Comparison of ENCODE assay signal across 8 cellular contexts in genomic region chr6:26285143-26286134, GRCh38.
DNase-seq lines count a peak whose midpoint lies in the region; ATAC-seq and TF ChIP-seq lines count a peak whose summit lies in the region.

No MANE protein-coding gene starts in this region.

- H3K4me3 Mint-ChIP-seq in activated T-cell treated with anti-CD3 and anti-CD28 coated beads, Interleukin-2, amount 50 U/mL, for 24 hours = peak overlapping the region; percentile 84

- H3K9ac ChIP-seq in PC-3 (ENCODE audit: low read length) (peak overlapping the region; percentile 96), mucosa of rectum (ENCODE audit: low read depth in 1 of 2, low read length in 2 of 2) (peak overlapping the region; percentile 93 to 96)

- H3K27ac ChIP-seq in PC-3 (ENCODE audit: low read length) = peak overlapping the region; percentile 94
- peak overlapping the region; percentile 96 to 99 for H3K27ac ChIP-seq in mucosa of rectum (ENCODE audit: low read depth in 2 of 2, low read length in 2 of 2)

- TF ChIP-seq POLR2A in erythroblast (IDR thresholded peaks at IDR 0.05; ENCODE audit: low read length) = peak; percentile 100

- peak; percentile 89 for TF ChIP-seq EP300 in Ishikawa (IDR thresholded peaks at IDR 0.05; ENCODE audit: borderline replicate concordance)

- DNase-seq in DMS153 (lab: John Stamatoyannopoulos, UW) = peak; percentile 95
- DNase-seq in PC-3 = peak; percentile 100
- DNase-seq in activated T-cell treated with anti-CD3 and anti-CD28 coated beads, Interleukin-2, amount 50 U/mL, for 24 hours = peak; percentile 93
- peak; percentile 100 for DNase-seq in erythroblast (lab: John Stamatoyannopoulos, UW)
- peak; percentile 90 to 91 for DNase-seq in stimulated activated CD8-positive, alpha-beta memory T cell treated with anti-CD3 and anti-CD28 coated beads, Interleukin-4, amount 100 ng/mL, for 4 hours (ENCODE audit: low read depth in 2 of 2, low spot score in 1 of 2)

- H3K36me3 Mint-ChIP-seq in activated T-cell treated with anti-CD3 and anti-CD28 coated beads, Interleukin-2, amount 50 U/mL, for 24 hours (ENCODE audit: low read depth) = peaks cover 23% of the 10 kb centered on the region

- TSS peak; percentile 96 for BruUV-seq in PC-3 (replicated peaks; lab: Mats Ljungman, UMichigan)

- peaks cover 34% of the 10 kb centered on the region for H3K79me2 ChIP-seq in PC-3 (ENCODE audit: low read length)

- peaks cover 4% of the 10 kb centered on the region for H3F3A ChIP-seq in PC-3 (ENCODE audit: low read length, unreplicated experiment)

- peaks cover 3% of the 10 kb centered on the region for H3K27me3 Mint-ChIP-seq in activated T-cell treated with anti-CD3 and anti-CD28 coated beads, Interleukin-2, amount 50 U/mL, for 24 hours

- H3K4me3 ChIP-seq in PC-3 (ENCODE audit: low read length) (peak overlapping the region; percentile 92), mucosa of rectum (ENCODE audit: low read length in 2 of 2) (peak overlapping the region; percentile 90 to 94)

- H3K36me3 ChIP-seq in PC-3 (ENCODE audit: low read depth, low read length) = 0 out of 2 replicates have a peak, but pooled peaks cover 5% of the 10 kb centered on the region
- peaks cover 0 to 2% of the 10 kb centered on the region in 2 donors for H3K36me3 ChIP-seq in mucosa of rectum (ENCODE audit: control insufficient read depth in 2 of 2, insufficient read depth in 2 of 2, low read length in 2 of 2)

- intact Hi-C loops in PC-3 (cut with micrococcal nuclease) = loop anchor here (1.0 to 5.0 kb wide), 6 partner anchors 27 to 243 kb away; a partner anchor contains a TSS

- POLR2A ChIA-PET in PC-3 (lab: Charles Lee; ENCODE audit: unreplicated experiment) = interaction anchor here (0.5 to 2.6 kb wide), 14 partner anchors 9 to 162 kb away, joined by 3 to 72 read pairs (median 4); a partner anchor contains a TSS

- CTCF ChIA-PET in PC-3 (lab: Charles Lee) = interaction anchor here (0.6 kb wide), 1 partner anchor 80 kb away, joined by 3 read pairs; no protein-coding TSS in a partner anchor

- H3K27me3 ChIP-seq in PC-3 (ENCODE audit: low read length) (no peaks in the 10 kb centered on the region), mucosa of rectum (ENCODE audit: control insufficient read depth in 2 of 2, insufficient read depth in 2 of 2, low read length in 2 of 2) (no peaks in the 10 kb centered on the region)

- ATAC-seq in GM21619 (IDR thresholded peaks at IDR 0.05; ENCODE audit: unreplicated experiment) (peak; percentile 64), PC-3 (peak; percentile 77)

- H3K4me1 ChIP-seq in PC-3 (ENCODE audit: insufficient read depth, low read length) = peaks cover 19% of the 10 kb centered on the region
- H3K4me1 ChIP-seq in mucosa of rectum (ENCODE audit: control insufficient read depth in 2 of 2, insufficient read depth in 2 of 2, low read length in 2 of 2) = peaks cover 5 to 13% of the 10 kb centered on the region in 2 donors

- H4K20me1 ChIP-seq in PC-3 (ENCODE audit: low read length) = peaks cover 8% of the 10 kb centered on the region; the same call in 1 of the 2 replicates

- no peaks in the 10 kb centered on the region for H3K9me3 Mint-ChIP-seq in activated T-cell treated with anti-CD3 and anti-CD28 coated beads, Interleukin-2, amount 50 U/mL, for 24 hours

- H3K4me1 Mint-ChIP-seq in activated T-cell treated with anti-CD3 and anti-CD28 coated beads, Interleukin-2, amount 50 U/mL, for 24 hours (ENCODE audit: low read depth) = peaks cover 34% of the 10 kb centered on the region

- H3K9me3 ChIP-seq in PC-3 (ENCODE audit: low read length) = peaks cover 13% of the 10 kb centered on the region
- no peaks in the 10 kb centered on the region for H3K9me3 ChIP-seq in mucosa of rectum (ENCODE audit: control insufficient read depth in 2 of 2, low read length in 2 of 2)

- no peak for TF ChIP-seq RAD21 in Ishikawa (IDR thresholded peaks at IDR 0.05; ENCODE audit: low read depth)

- no peaks in the 10 kb centered on the region for H3K9me2 ChIP-seq in PC-3 (replicated peaks; ENCODE audit: low read length)

- H3K4me2 ChIP-seq in PC-3 (ENCODE audit: low read length) = peak overlapping the region; percentile 94

- peak overlapping the region; percentile 57 for H2AFZ ChIP-seq in PC-3 (ENCODE audit: low read length)

- TF ChIP-seq CTCF in PC-3 (conservative IDR thresholded peaks at IDR 0.05; ENCODE audit: low read depth, low read length) = no peak

- H3K27ac Mint-ChIP-seq in activated T-cell treated with anti-CD3 and anti-CD28 coated beads, Interleukin-2, amount 50 U/mL, for 24 hours = peak overlapping the region; percentile 99

TF ChIP-seq in Ishikawa, 13 proteins besides CTCF, POLR2A, EP300 and RAD21:
- TF ChIP-seq MAX (IDR thresholded peaks at IDR 0.05) (peak; percentile 41; the same call in 1 of the 2 replicates), TCF12 (IDR thresholded peaks at IDR 0.05; ENCODE audit: low read depth) (peak; percentile 79; the same call in 1 of the 2 replicates), TAF1 (IDR thresholded peaks at IDR 0.05; ENCODE audit: low read depth) (peak; percentile 74; the same call in 1 of the 2 replicates), EGR1 (IDR thresholded peaks at IDR 0.05) (no peak), CREB1 (IDR thresholded peaks at IDR 0.05; ENCODE audit: low read depth) (peak; percentile 36; the same call in 1 of the 2 replicates), NFIC (IDR thresholded peaks at IDR 0.05) (no peak; the same call in 1 of the 2 replicates), TEAD4 (IDR thresholded peaks at IDR 0.05) (peak; percentile 95), FOXM1 (IDR thresholded peaks at IDR 0.05; ENCODE audit: borderline replicate concordance, low read depth) (peak; percentile 66; the same call in 1 of the 2 replicates), REST (IDR thresholded peaks at IDR 0.05; ENCODE audit: low read depth) (no peak), YY1 (IDR thresholded peaks at IDR 0.05; ENCODE audit: low read depth) (peak; percentile 46; the same call in 1 of the 2 replicates), ZBTB7A (IDR thresholded peaks at IDR 0.05; ENCODE audit: low read depth) (no peak), CEBPB (IDR thresholded peaks at IDR 0.05) (peak; percentile 63; the same call in 1 of the 2 replicates), USF1 (IDR thresholded peaks at IDR 0.05) (no peak)

Comparison
In these comparisons a context has a peak if more than half of its experiments do, and no peak if none do; other contexts are left out.
1. Peak in every context shown above with its lines: DNase-seq, ATAC-seq, H3K4me3 ChIP-seq and H3K27ac ChIP-seq.